28 cellular contexts compared by ENCODE assay signal in the genomic region with DNA sequence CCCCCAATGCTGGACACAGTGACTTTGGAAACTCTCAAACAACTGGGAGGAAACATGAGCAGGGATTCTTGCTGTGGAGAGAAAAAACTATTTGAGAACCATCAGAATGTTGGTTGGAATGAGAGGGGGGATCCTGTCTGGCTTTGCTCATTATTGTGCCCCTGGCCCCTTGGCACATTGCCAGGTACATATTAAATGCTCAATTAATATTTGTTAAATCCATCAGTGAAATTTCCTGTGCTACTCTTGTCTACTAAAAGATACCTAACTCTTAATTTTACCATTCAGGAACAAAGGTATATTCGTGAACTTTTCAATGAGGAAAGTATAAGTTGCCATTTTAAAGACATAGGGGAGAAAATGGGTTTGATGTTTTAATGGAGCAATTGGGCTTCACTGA.
"Had no signal": no experiment of that assay in that cellular context is flagged by ENCODE, and none has a peak within 500 bp of the region (broad histone marks: within the 10 kb centered on the region; RNA-seq: fewer than 3 reads in every experiment).

No MANE protein-coding gene starts in this region.

- H3K27me3 Mint-ChIP-seq: stimulated activated naive CD8-positive, alpha-beta T cell treated with anti-CD3 and anti-CD28 coated beads, Interleukin-15, amount 100 ng/mL, for 72 hours; stimulated activated naive CD8-positive, alpha-beta T cell treated with anti-CD3 and anti-CD28 coated beads, Interleukin-15, Interleukin-2, amounts not matched to agents 100 ng/mL and 50 ng/mL, for 24 hours had no signal

- H3K36me3 Mint-ChIP-seq: stimulated activated effector memory CD8-positive, alpha-beta T cell treated with anti-CD3 and anti-CD28 coated beads, Interleukin-12 subunit alpha, Interleukin-12 subunit beta, amount 100 ng/mL, for 72 hours; stimulated activated naive B cell treated with anti-CD40 and anti-IgM and Interleukin-4, amounts not matched to agents 10 μg/mL and 1 μg/mL and 100 μg/mL, for 72 hours; type B pancreatic cell had no signal

- DNase-seq: stimulated activated CD4-positive, alpha-beta T cell treated with anti-CD3 and anti-CD28 coated beads, Interleukin-2, amount 100 ng/mL, for 48 hours; stimulated activated CD4-positive, alpha-beta T cell treated with anti-CD3 and anti-CD28 coated beads, Interleukin-4, amount 100 ng/mL, for 1 hour; stimulated activated CD4-positive, alpha-beta T cell treated with anti-CD3 and anti-CD28 coated beads, Interleukin-4, amount 100 ng/mL, for 24 hours; stimulated activated CD4-positive, alpha-beta T cell treated with anti-CD3 and anti-CD28 coated beads, Interleukin-4, amount 100 ng/mL, for 4 hours; stimulated activated CD8-positive, alpha-beta memory T cell treated with anti-CD3 and anti-CD28 coated beads, Interleukin-4, amount 100 ng/mL, for 48 hours; stimulated activated naive B cell treated with anti-CD40 and anti-IgM and Interleukin-4, amounts not matched to agents 10 μg/mL and 1 μg/mL and 100 μg/mL, for 72 hours; stimulated activated naive CD4-positive, alpha-beta T cell; stimulated activated naive CD4-positive, alpha-beta T cell treated with Interleukin-2 at 50 U/mL for 16 hours; stimulated activated naive CD8-positive, alpha-beta T cell treated with anti-CD3 and anti-CD28 coated beads, Interleukin-15, amount 100 ng/mL, for 72 hours; stimulated activated naive CD8-positive, alpha-beta T cell treated with anti-CD3 and anti-CD28 coated beads, Interleukin-15, Interleukin-2, amounts not matched to agents 100 U/mL and 50 U/mL, for 24 hours; stomach; substantia nigra; testis; thyroid gland; tibial artery; transverse colon; trophoblast cell; upper lobe of left lung; upper lobe of right lung; uterus had no signal

- H3K9me3 Mint-ChIP-seq: type B pancreatic cell had no signal

- H3K27ac Mint-ChIP-seq: stimulated activated effector memory CD8-positive, alpha-beta T cell treated with anti-CD3 and anti-CD28 coated beads, Interleukin-12 subunit alpha, Interleukin-12 subunit beta, amount 100 ng/mL, for 72 hours; stimulated activated naive B cell treated with anti-CD40 and anti-IgM and Interleukin-4, amounts not matched to agents 10 μg/mL and 1 μg/mL and 100 μg/mL, for 72 hours; stimulated activated naive CD8-positive, alpha-beta T cell treated with anti-CD3 and anti-CD28 coated beads, Interleukin-15, amount 100 ng/mL, for 72 hours; stimulated activated naive CD8-positive, alpha-beta T cell treated with anti-CD3 and anti-CD28 coated beads, Interleukin-15, Interleukin-2, amounts not matched to agents 100 ng/mL and 50 ng/mL, for 24 hours; type B pancreatic cell had no signal

- H3K36me3 ChIP-seq: stomach, suprapubic skin, thoracic aorta, thyroid gland, tibial artery, tibial nerve, transverse colon, upper lobe of left lung, upper lobe of right lung, uterus, vagina had no signal

- FAIRE-seq: urothelium cell line had no signal

- H3K27me3 ChIP-seq: stomach, suprapubic skin, testis, thyroid gland, tibial artery, tibial nerve, transverse colon, upper lobe of left lung, upper lobe of right lung, uterus, vagina had no signal

- ATAC-seq: stimulated activated effector memory CD8-positive, alpha-beta T cell treated with anti-CD3 and anti-CD28 coated beads, Interleukin-12 subunit alpha, Interleukin-12 subunit beta, amount 100 ng/mL, for 72 hours; stimulated activated naive B cell treated with anti-CD40 and anti-IgM and Interleukin-4, amounts not matched to agents 10 μg/mL and 1 μg/mL and 100 μg/mL, for 72 hours; stimulated activated naive CD8-positive, alpha-beta T cell treated with anti-CD3 and anti-CD28 coated beads, Interleukin-15, amount 100 ng/mL, for 72 hours; stimulated activated naive CD8-positive, alpha-beta T cell treated with anti-CD3 and anti-CD28 coated beads, Interleukin-15, Interleukin-2, amounts not matched to agents 100 U/mL and 50 U/mL, for 24 hours; upper lobe of right lung had no signal

- H3K27ac ChIP-seq: stomach, suprapubic skin, testis, thoracic aorta, thyroid gland, tibial artery, tibial nerve, transverse colon, upper lobe of left lung, upper lobe of right lung, uterus, vagina had no signal

- H3K9me3 ChIP-seq: testis, thoracic aorta, thyroid gland, transverse colon, uterus, vagina had no signal

- H3K4me3 ChIP-seq: stomach, suprapubic skin, testis, thoracic aorta, thyroid gland, tibial artery, tibial nerve, transverse colon, upper lobe of left lung, upper lobe of right lung, uterus, vagina had no signal

- H3K4me1 ChIP-seq: stomach, suprapubic skin, testis, thyroid gland, tibial artery, tibial nerve, transverse colon, upper lobe of left lung, upper lobe of right lung, uterus, vagina had no signal

- H3K4me1 Mint-ChIP-seq: stimulated activated effector memory CD8-positive, alpha-beta T cell treated with anti-CD3 and anti-CD28 coated beads, Interleukin-12 subunit alpha, Interleukin-12 subunit beta, amount 100 ng/mL, for 72 hours; stimulated activated naive B cell treated with anti-CD40 and anti-IgM and Interleukin-4, amounts not matched to agents 10 μg/mL and 1 μg/mL and 100 μg/mL, for 72 hours; stimulated activated naive CD8-positive, alpha-beta T cell treated with anti-CD3 and anti-CD28 coated beads, Interleukin-15, amount 100 ng/mL, for 72 hours had no signal

- H3K4me3 Mint-ChIP-seq: stimulated activated effector memory CD8-positive, alpha-beta T cell treated with anti-CD3 and anti-CD28 coated beads, Interleukin-12 subunit alpha, Interleukin-12 subunit beta, amount 100 ng/mL, for 72 hours; stimulated activated naive B cell treated with anti-CD40 and anti-IgM and Interleukin-4, amounts not matched to agents 10 μg/mL and 1 μg/mL and 100 μg/mL, for 72 hours; stimulated activated naive CD8-positive, alpha-beta T cell treated with anti-CD3 and anti-CD28 coated beads, Interleukin-15, amount 100 ng/mL, for 72 hours; stimulated activated naive CD8-positive, alpha-beta T cell treated with anti-CD3 and anti-CD28 coated beads, Interleukin-15, Interleukin-2, amounts not matched to agents 100 ng/mL and 50 ng/mL, for 24 hours; type B pancreatic cell had no signal
